Comparison of ENCODE assay signal across 1 cellular context in the genomic region with DNA sequence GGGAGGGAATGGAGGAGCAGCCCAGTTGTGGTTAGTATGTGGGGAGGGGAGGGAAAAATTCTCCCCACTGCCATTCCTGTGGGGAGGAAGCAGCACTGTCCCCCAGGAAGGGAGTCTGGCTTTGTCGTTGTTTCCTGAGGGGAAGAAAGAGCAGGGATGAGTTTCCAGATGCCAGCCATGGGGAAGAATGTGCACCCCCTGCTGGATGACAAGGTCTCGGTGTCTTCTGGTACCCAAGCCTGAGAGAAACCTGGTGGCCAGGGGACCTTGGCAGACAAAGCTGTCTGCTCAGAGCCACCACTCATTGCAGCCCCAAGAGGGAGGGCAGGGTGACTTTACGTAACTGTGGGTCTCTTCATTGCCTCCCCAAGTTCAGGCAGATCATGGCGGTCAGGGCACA.
TF ChIP-seq lines count a peak whose summit lies in the region.

No MANE protein-coding gene starts in this region.

TF ChIP-seq in HCT116, 20 proteins besides CTCF, POLR2A, EP300 and RAD21 (continued from another document):
- TF ChIP-seq CBX3 (IDR thresholded peaks at IDR 0.05; ENCODE audit: low read depth) (no peak), YY1 (IDR thresholded peaks at IDR 0.05; ENCODE audit: extremely low read depth, insufficient replicate concordance, low read depth, low read length) (no peak), ELF1 (IDR thresholded peaks at IDR 0.05; ENCODE audit: borderline replicate concordance, low read depth) (no peak), EZH2phosphoT487 (IDR thresholded peaks at IDR 0.05; ENCODE audit: borderline replicate concordance) (no peak), FOSL1 (IDR thresholded peaks at IDR 0.05; ENCODE audit: low read depth) (no peak), ZFX (IDR thresholded peaks at IDR 0.05) (no peak), SP1 (IDR thresholded peaks at IDR 0.05; ENCODE audit: low read depth) (no peak), ZNF274 (IDR thresholded peaks at IDR 0.05; ENCODE audit: low read depth, low read length) (no peak), JUND (IDR thresholded peaks at IDR 0.05) (no peak), EZH2 (IDR thresholded peaks at IDR 0.05) (no peak)
- TF ChIP-seq, protein P1, sequence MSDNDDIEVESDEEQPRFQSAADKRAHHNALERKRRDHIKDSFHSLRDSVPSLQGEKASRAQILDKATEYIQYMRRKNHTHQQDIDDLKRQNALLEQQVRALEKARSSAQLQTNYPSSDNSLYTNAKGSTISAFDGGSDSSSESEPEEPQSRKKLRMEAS (IDR thresholded peaks at IDR 0.05), result no peak
- TF ChIP-seq, protein P2, sequence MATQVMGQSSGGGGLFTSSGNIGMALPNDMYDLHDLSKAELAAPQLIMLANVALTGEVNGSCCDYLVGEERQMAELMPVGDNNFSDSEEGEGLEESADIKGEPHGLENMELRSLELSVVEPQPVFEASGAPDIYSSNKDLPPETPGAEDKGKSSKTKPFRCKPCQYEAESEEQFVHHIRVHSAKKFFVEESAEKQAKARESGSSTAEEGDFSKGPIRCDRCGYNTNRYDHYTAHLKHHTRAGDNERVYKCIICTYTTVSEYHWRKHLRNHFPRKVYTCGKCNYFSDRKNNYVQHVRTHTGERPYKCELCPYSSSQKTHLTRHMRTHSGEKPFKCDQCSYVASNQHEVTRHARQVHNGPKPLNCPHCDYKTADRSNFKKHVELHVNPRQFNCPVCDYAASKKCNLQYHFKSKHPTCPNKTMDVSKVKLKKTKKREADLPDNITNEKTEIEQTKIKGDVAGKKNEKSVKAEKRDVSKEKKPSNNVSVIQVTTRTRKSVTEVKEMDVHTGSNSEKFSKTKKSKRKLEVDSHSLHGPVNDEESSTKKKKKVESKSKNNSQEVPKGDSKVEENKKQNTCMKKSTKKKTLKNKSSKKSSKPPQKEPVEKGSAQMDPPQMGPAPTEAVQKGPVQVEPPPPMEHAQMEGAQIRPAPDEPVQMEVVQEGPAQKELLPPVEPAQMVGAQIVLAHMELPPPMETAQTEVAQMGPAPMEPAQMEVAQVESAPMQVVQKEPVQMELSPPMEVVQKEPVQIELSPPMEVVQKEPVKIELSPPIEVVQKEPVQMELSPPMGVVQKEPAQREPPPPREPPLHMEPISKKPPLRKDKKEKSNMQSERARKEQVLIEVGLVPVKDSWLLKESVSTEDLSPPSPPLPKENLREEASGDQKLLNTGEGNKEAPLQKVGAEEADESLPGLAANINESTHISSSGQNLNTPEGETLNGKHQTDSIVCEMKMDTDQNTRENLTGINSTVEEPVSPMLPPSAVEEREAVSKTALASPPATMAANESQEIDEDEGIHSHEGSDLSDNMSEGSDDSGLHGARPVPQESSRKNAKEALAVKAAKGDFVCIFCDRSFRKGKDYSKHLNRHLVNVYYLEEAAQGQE (IDR thresholded peaks at IDR 0.05; ENCODE audit: low read depth), result no peak
TF ChIP-seq in HCT116: peak in this region for 0.
